Comparison of ENCODE assay signal across 8 cellular contexts in genomic region chr19:7628589-7629311, GRCh38. TPM values are rescaled to one million over a fixed set of nuclear protein-coding genes. Genes with fewer than 3 reads are reported as not detected.
DNase-seq lines count a peak whose midpoint lies in the region; ATAC-seq and TF ChIP-seq lines count a peak whose summit lies in the region.

No MANE protein-coding gene starts in this region.

- H3K36me3 ChIP-seq in ovary = no peaks in the 10 kb centered on the region

- H3K4me1 Mint-ChIP-seq in Calu3 (ENCODE audit: low read depth, unreplicated experiment) = peaks cover 7% of the 10 kb centered on the region

- peaks cover 13% of the 10 kb centered on the region for H3K4me1 ChIP-seq in ovary (ENCODE audit: insufficient read depth)

- TF ChIP-seq CTCF in Calu3 (IDR thresholded peaks at IDR 0.05; ENCODE audit: unreplicated experiment) (no peak), RWPE1 (conservative IDR thresholded peaks at IDR 0.05; ENCODE audit: low read depth) (no peak), epithelial cell of proximal tubule (conservative IDR thresholded peaks at IDR 0.05; ENCODE audit: low read depth, low read length) (no peak), ovary (IDR thresholded peaks at IDR 0.05) (no peak)

- intact Hi-C loops in Calu3 (cut with micrococcal nuclease; ENCODE audit: unreplicated experiment) (no loop called here), ovary (cut with DNase I) (no loop called here)

- ATAC-seq in HG03439 (IDR thresholded peaks at IDR 0.05; ENCODE audit: unreplicated experiment) = no peak

- BruUV-seq in Calu3 (replicated peaks; lab: Mats Ljungman, UMichigan) = TSS peak; percentile 87

- H3K36me3 Mint-ChIP-seq in Calu3 (ENCODE audit: insufficient read depth, unreplicated experiment) = peaks cover 36% of the 10 kb centered on the region

- H3K9me3 Mint-ChIP-seq in Calu3 (ENCODE audit: low read depth, unreplicated experiment) = no peaks in the 10 kb centered on the region

- H3K27me3 ChIP-seq in ovary = no peaks in the 10 kb centered on the region

- peak overlapping the region; percentile 95 for H3K4me3 Mint-ChIP-seq in Calu3 (ENCODE audit: low read depth, unreplicated experiment)

- POLR2A ChIA-PET in RWPE1 (lab: Yijun Ruan, JAX; ENCODE audit: low non-redundant PET) = interaction anchor here (0.8 to 1.7 kb wide), 3 partner anchors 9 to 182 kb away, joined by 3 to 5 read pairs (median 4); no protein-coding TSS in a partner anchor

- H3K4me3 ChIP-seq in epithelial cell of proximal tubule (ENCODE audit: low read depth, low read length) = peak overlapping the region; percentile 75
- peak overlapping the region; percentile 68 for H3K4me3 ChIP-seq in ovary

- DNase-seq in Calu3 (no peak), RWPE1 (ENCODE audit: low spot score) (no peak), epithelial cell of proximal tubule (ENCODE audit: low read depth) (no peak), ovary (no peak), NCI-H1694 (lab: John Stamatoyannopoulos, UW) (no peak), NOMO-1 treated with dmso at 0.1 percent for 144 hours (lab: John Stamatoyannopoulos, UW; ENCODE audit: unreplicated experiment) (no peak)
- DNase-seq in stimulated activated CD4-positive, alpha-beta T cell treated with anti-CD3 and anti-CD28 coated beads, Interleukin-15, amount 100 ng/mL, for 24 hours = no peak

- 3 to 5% (median 4%) methylated on average over 15 of the region's 15 CpGs for WGBS in ovary, 3 donors

- peak overlapping the region; percentile 93 for H3K27ac Mint-ChIP-seq in Calu3 (ENCODE audit: unreplicated experiment)

- no peak for TF ChIP-seq POLR2A in ovary (IDR thresholded peaks at IDR 0.05)

- H3K27ac ChIP-seq in RWPE1 (peak overlapping the region; percentile 64), ovary (peak overlapping the region in 1 of 2 donors; percentile 80)

- H3K27me3 Mint-ChIP-seq in Calu3 (ENCODE audit: unreplicated experiment) = no peaks in the 10 kb centered on the region

- H3K9me3 ChIP-seq in ovary = no peaks in the 10 kb centered on the region

- TF ChIP-seq EP300 in ovary (IDR thresholded peaks at IDR 0.05) = no peak

- CTCF ChIA-PET in Calu3 (lab: Charles Lee) = interaction anchor here (0.6 to 1.2 kb wide), 3 partner anchors 52 to 129 kb away, joined by 4 to 6 read pairs (median 4); partner anchors contain the start of gene TRAPPC5
- CTCF ChIA-PET in RWPE1 (lab: Yijun Ruan, JAX) = interaction anchor here (1.8 kb wide), 1 partner anchor 61 kb away, joined by 9 read pairs; no protein-coding TSS in a partner anchor

RNA-seq across cellular contexts. Expression of gene XAB2, which starts 0.6 kb away (rescaled TPM):
- 33.0 and 36.5 TPM in 2 replicates for total RNA-seq in Calu3 (2022)
- total RNA-seq in epithelial cell of proximal tubule = 44.1 and 47.9 TPM in 2 replicates
- total RNA-seq in ovary = 10 to 100 TPM; 39.5 to 71.7 (median 50.8) TPM
- polyA plus RNA-seq in ovary = 10 to 100 TPM in 1 of 2 donors, 1 to 10 TPM in 1; 4.2 to 63.0 TPM

RNA-seq across cellular contexts. Expression of gene PET100, which starts 0.8 kb away (rescaled TPM):
- total RNA-seq in Calu3 (2022) = 77.6 and 81.3 TPM in 2 replicates
- 33.9 and 62.7 TPM in 2 replicates for total RNA-seq in epithelial cell of proximal tubule
- total RNA-seq in ovary = 10 to 100 TPM; 11.9 to 77.8 (median 58.3) TPM
- polyA plus RNA-seq in ovary = 10 to 100 TPM; 44.6 to 53.7 TPM

RNA-seq across cellular contexts. Expression of gene PCP2, which starts 4.8 kb away (rescaled TPM):
- total RNA-seq in Calu3 (2022) (not detected in 2 replicates), epithelial cell of proximal tubule (not detected in 2 replicates), ovary (under 1 TPM in 2 of 7 donors, not detected in 5; 0.38 to 0.50 TPM)
- under 1 TPM in 1 of 2 donors, not detected in 1; 0.40 TPM for polyA plus RNA-seq in ovary

RNA-seq across cellular contexts. Expression of gene STXBP2, which starts 8.2 kb away (rescaled TPM):
- total RNA-seq in Calu3 (2022) = 132 and 150 TPM in 2 replicates
- total RNA-seq in epithelial cell of proximal tubule = 49.4 and 51.2 TPM in 2 replicates
- total RNA-seq in ovary = 10 to 100 TPM in 4 of 7 donors, 1 to 10 TPM in 3; 4.9 to 35.6 (median 11.4) TPM
- polyA plus RNA-seq in ovary = 10 to 100 TPM in 1 of 2 donors, 1 to 10 TPM in 1; 8.2 to 25.0 TPM

RNA-seq across cellular contexts. Expression of gene CAMSAP3, which starts 33.1 kb away (rescaled TPM):
- total RNA-seq in Calu3 (2022) = 26.0 and 30.3 TPM in 2 replicates
- total RNA-seq in epithelial cell of proximal tubule = 5.6 and 12.4 TPM in 2 replicates
- total RNA-seq in ovary = 1 to 10 TPM in 4 of 7 donors, under 1 TPM in 3; 0.08 to 8.2 (median 1.9) TPM
- 1 to 10 TPM in 1 of 2 donors, under 1 TPM in 1; 0.57 to 1.4 TPM for polyA plus RNA-seq in ovary
